ENCODE assay signal across 13 cellular contexts in genomic region chr2:57981369-57981768, GRCh38.
DNase-seq lines count a peak whose midpoint lies in the region; ATAC-seq and TF ChIP-seq lines count a peak whose summit lies in the region.
"Had no signal": no experiment of that assay in that cellular context is flagged by ENCODE, and none has a peak within 500 bp of the region (broad histone marks: within the 10 kb centered on the region; RNA-seq: fewer than 3 reads in every experiment).

No MANE protein-coding gene starts in this region.

- no peak for ATAC-seq in HG03280 (IDR thresholded peaks at IDR 0.05; ENCODE audit: unreplicated experiment)
- ATAC-seq: stimulated activated naive B cell treated with anti-CD40 and anti-IgM and Interleukin-4, amounts not matched to agents 10 μg/mL and 1 μg/mL and 100 μg/mL, for 72 hours had no signal

- H3K9me3 ChIP-seq in osteoblast (ENCODE audit: low read depth, low read length): no peaks in the 10 kb centered on the region

- H3K79me2 ChIP-seq in osteoblast (ENCODE audit: insufficient read depth, low read length): no peaks in the 10 kb centered on the region

- DNase-seq in CD1c-positive myeloid dendritic cell (ENCODE audit: extremely low spot score): peak; percentile 3
- peak; percentile 79 for DNase-seq in M059J (ENCODE audit: low read depth)
- peak; percentile 70 for DNase-seq in choroid plexus epithelial cell (ENCODE audit: low read depth)
- DNase-seq in osteoblast (ENCODE audit: insufficient read length, low spot score, missing footprints): peak; percentile 47
- no peak for DNase-seq in NCI-H1694 treated with DMSO at 0.1 percent for 48 hours (lab: John Stamatoyannopoulos, UW)
- DNase-seq in NCI-H345 (lab: John Stamatoyannopoulos, UW): no peak
- no peak for DNase-seq in NCI-H1048 (lab: John Stamatoyannopoulos, UW)
- DNase-seq: activated CD4-positive, alpha-beta T cell treated with anti-CD3 and anti-CD28 coated beads, Interleukin-2, amount 10 ng/mL, durations not matched to agents 24 days and 14 days; OCI-M1; stimulated activated CD4-positive, alpha-beta T cell treated with anti-CD3 and anti-CD28 coated beads, Interleukin-4, amount 100 ng/mL, for 24 hours; stimulated activated naive B cell treated with anti-CD40 and anti-IgM and Interleukin-4, amounts not matched to agents 10 μg/mL and 1 μg/mL and 100 μg/mL, for 72 hours had no signal

- TF ChIP-seq CTCF in choroid plexus epithelial cell (conservative IDR thresholded peaks at IDR 0.05; ENCODE audit: low read depth, low read length): no peak
- no peak for TF ChIP-seq CTCF in osteoblast (IDR thresholded peaks at IDR 0.05; ENCODE audit: extremely low read depth, low read depth, low read length)

- peaks cover 4% of the 10 kb centered on the region for H3K27me3 ChIP-seq in osteoblast (ENCODE audit: insufficient read depth, low read length)
- H3K27me3 ChIP-seq: cardiac muscle cell had no signal

- no peaks in the 10 kb centered on the region for H3K36me3 ChIP-seq in osteoblast (ENCODE audit: insufficient read depth, low read length)
- H3K36me3 ChIP-seq: cardiac muscle cell had no signal

- peaks cover 17% of the 10 kb centered on the region for H3K4me1 ChIP-seq in osteoblast (ENCODE audit: insufficient read depth, low read length)

- H2AFZ ChIP-seq in osteoblast (ENCODE audit: low read length): peak overlapping the region; percentile 15

- H3K4me2 ChIP-seq in osteoblast (ENCODE audit: insufficient read depth, low read length): peak overlapping the region; percentile 71

- H3K27ac ChIP-seq in osteoblast (ENCODE audit: low read depth, low read length): no peak overlapping the region
- H3K27ac ChIP-seq: cardiac muscle cell had no signal

- H4K20me1 ChIP-seq in osteoblast (ENCODE audit: insufficient read depth, low read length): no peaks in the 10 kb centered on the region

- H3K4me3 ChIP-seq in choroid plexus epithelial cell (ENCODE audit: low read depth, low read length) (no peak overlapping the region), osteoblast (ENCODE audit: insufficient read depth, low read length) (no peak overlapping the region)
- H3K4me3 ChIP-seq: cardiac muscle cell had no signal

Comparison
In these comparisons a context has a peak if more than half of its experiments do, and no peak if none do; other contexts are left out.
1. DNase-seq: peak in CD1c-positive myeloid dendritic cell (single experiment), M059J (single experiment), choroid plexus epithelial cell (single experiment) and osteoblast (single experiment); none in NCI-H1694 treated with DMSO at 0.1 percent for 48 hours (single experiment), NCI-H345 (single experiment) and NCI-H1048 (single experiment).